In the genomic region with DNA sequence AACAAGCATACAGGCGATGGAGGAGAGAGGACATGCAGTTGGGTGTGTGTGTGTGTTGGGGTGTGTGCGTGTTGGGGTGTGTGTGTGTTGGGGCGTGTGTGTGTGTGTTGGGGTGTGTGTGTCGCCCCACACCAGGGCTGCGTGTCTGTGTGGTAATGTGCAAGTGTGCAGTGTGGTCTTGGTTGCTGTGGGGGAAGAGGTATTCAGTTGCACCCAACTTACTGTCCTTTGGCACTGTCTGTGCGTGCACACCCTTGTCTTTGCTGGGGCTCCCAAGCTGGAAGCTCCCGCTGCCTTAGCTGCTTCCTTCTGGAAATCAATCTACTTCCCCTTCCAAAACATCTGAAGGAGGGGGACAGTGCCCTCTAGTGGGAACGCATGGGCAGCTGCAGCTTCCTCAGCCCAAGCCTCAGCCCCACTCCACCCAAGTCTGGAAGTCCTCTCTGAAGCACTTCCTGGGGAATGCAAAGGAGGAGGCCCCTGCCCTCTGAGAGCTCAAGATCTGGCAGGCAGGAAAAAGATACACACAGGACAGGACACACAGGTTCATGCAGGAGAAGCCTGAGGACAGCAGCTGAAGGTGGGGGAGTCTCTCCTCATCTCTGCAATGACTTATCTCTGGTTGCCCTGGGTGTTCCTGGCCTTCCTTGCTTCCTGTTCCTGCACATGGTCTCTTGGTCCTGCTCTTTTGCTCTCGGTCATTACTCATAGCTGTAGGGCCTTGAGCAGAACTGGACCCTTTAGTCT, we compare ENCODE assay signal across 8 cellular contexts. TPM values are rescaled to one million over a fixed set of nuclear protein-coding genes. Genes with fewer than 3 reads are reported as not detected.
DNase-seq lines count a peak whose midpoint lies in the region; ATAC-seq, FAIRE-seq and TF ChIP-seq lines count a peak whose summit lies in the region.

No MANE protein-coding gene starts in this region.

- peak; percentile 96 for TF ChIP-seq CTCF in D721Med (IDR thresholded peaks at IDR 0.05; ENCODE audit: insufficient read depth, missing control alignments)
- peak; percentile 96 for TF ChIP-seq CTCF in Panc1 (IDR thresholded peaks at IDR 0.05)
- peak; percentile 98 for TF ChIP-seq CTCF in foreskin fibroblast (IDR thresholded peaks at IDR 0.05; ENCODE audit: low read depth, low read length)
- TF ChIP-seq CTCF in tibial artery (IDR thresholded peaks at IDR 0.05) = peak; percentile 85 to 86

- H3K9me3 ChIP-seq in Panc1 (ENCODE audit: control insufficient read depth, insufficient read depth, low read depth, low read length) = no peaks in the 10 kb centered on the region
- H3K9me3 ChIP-seq in tibial artery = no peaks in the 10 kb centered on the region

- no TSS peak for BruUV-seq in Panc1 (replicated peaks; lab: Mats Ljungman, UMichigan)

- CTCF ChIA-PET in Panc1 (lab: Charles Lee) = interaction anchor here (0.5 to 3.3 kb wide), 15 partner anchors 12 to 737 kb away, joined by 3 to 30 read pairs (median 4); a partner anchor contains a TSS

- DNase-seq in D721Med (ENCODE audit: insufficient read length, low spot score) (no peak), KBM-7 (peak; percentile 88), Panc1 (ENCODE audit: low read depth, low spot score) (no peak), activated T-helper 1 cell treated with Interleukin-2 at 50 U/mL for 16 hours (ENCODE audit: low read depth) (peak; percentile 23), foreskin fibroblast (peak; percentile 77 to 94), occipital lobe (lab: John Stamatoyannopoulos, UW) (peak; percentile 63), tibial artery (peak; percentile 69 to 85)

- H3K27me3 ChIP-seq in Panc1 (ENCODE audit: control insufficient read depth, insufficient read depth, low read length) = no peaks in the 10 kb centered on the region
- H3K27me3 ChIP-seq in tibial artery = no peaks in the 10 kb centered on the region

- no peak for FAIRE-seq in D721Med (lab: Jason Lieb, UNC)

- H3K4me3 ChIP-seq in Panc1 (ENCODE audit: low read depth in 2 of 2, low read length in 2 of 2) (no peak overlapping the region), foreskin fibroblast (ENCODE audit: low read depth in 1 of 2, low read length in 2 of 2) (no peak overlapping the region), tibial artery (no peak overlapping the region)

- H3K27ac ChIP-seq in Panc1 (ENCODE audit: low read length) (peak overlapping the region; percentile 18; the same call in 1 of the 2 replicates), tibial artery (no peak overlapping the region)

- intact Hi-C loops in Panc1 (cut with micrococcal nuclease; ENCODE audit: unreplicated experiment) = loop anchor here (1.0 kb wide), 1 partner anchor 103 kb away; no protein-coding TSS in a partner anchor
- intact Hi-C loops in tibial artery (cut with DNase I; ENCODE audit: low total_unique reads) = loop anchor here (1.0 to 5.0 kb wide), 2 partner anchors 31 to 247 kb away; no protein-coding TSS in a partner anchor

- 0 out of 2 replicates have a peak, but pooled peaks cover 3% of the 10 kb centered on the region for H3K4me1 ChIP-seq in Panc1 (ENCODE audit: control insufficient read depth, insufficient read depth, low read length)
- peaks cover 0 to 19% (median 6%) of the 10 kb centered on the region in 4 donors for H3K4me1 ChIP-seq in tibial artery

- POLR2A ChIA-PET in Panc1 (lab: Charles Lee) = interaction anchor here (0.6 to 0.7 kb wide), 2 partner anchors 549 to 665 kb away, joined by 4 to 7 read pairs; no protein-coding TSS in a partner anchor

- ATAC-seq in Panc1 = peak; percentile 83
- no peak for ATAC-seq in GM18502 (IDR thresholded peaks at IDR 0.05; ENCODE audit: poor library complexity, unreplicated experiment)

- in situ Hi-C loops in KBM-7 (cut with MboI; ENCODE audit: low pct_unique_long_range_greater_than_20kb, low sequenced_read_pairs) = no loop called here
- in situ Hi-C loops in Panc1 (cut with HindIII; ENCODE audit: low pct_unique_long_range_greater_than_20kb, low sequenced_read_pairs) = no loop called here

- H3K36me3 ChIP-seq in Panc1 (ENCODE audit: control insufficient read depth, insufficient read depth, low read length) (no peaks in the 10 kb centered on the region), tibial artery (no peaks in the 10 kb centered on the region)

RNA-seq across cellular contexts. Expression of a gene that starts 13.1 kb away (rescaled TPM):
- total RNA-seq in Panc1 (2021; ENCODE audit: unreplicated experiment) (13.5 TPM), occipital lobe (16.2 TPM)
- 14.4 TPM for polyA plus RNA-seq in Panc1 (2012; ENCODE audit: insufficient read length)

RNA-seq across cellular contexts. Expression of a gene that starts 14.7 kb away (rescaled TPM):
- total RNA-seq in Panc1 (2021; ENCODE audit: unreplicated experiment) = 84.9 TPM
- 87.5 TPM for polyA plus RNA-seq in Panc1 (2012; ENCODE audit: insufficient read length)
- 49.3 TPM for total RNA-seq in occipital lobe

RNA-seq across cellular contexts. Expression of a gene that starts 33.3 kb away (rescaled TPM):
- 0.28 TPM for total RNA-seq in Panc1 (2021; ENCODE audit: unreplicated experiment)
- not detected for polyA plus RNA-seq in Panc1 (2012; ENCODE audit: insufficient read length)
- total RNA-seq in occipital lobe = 14.2 TPM

RNA-seq across cellular contexts. Expression of a gene that starts 41.5 kb away (rescaled TPM):
- total RNA-seq in Panc1 (2021; ENCODE audit: unreplicated experiment) (74.5 TPM), occipital lobe (11.1 TPM)
- polyA plus RNA-seq in Panc1 (2012; ENCODE audit: insufficient read length) = 81.3 TPM

RNA-seq across cellular contexts. Expression of a gene that starts 45.2 kb away (rescaled TPM):
- 147 TPM for total RNA-seq in Panc1 (2021; ENCODE audit: unreplicated experiment)
- polyA plus RNA-seq in Panc1 (2012; ENCODE audit: insufficient read length) = 63.2 TPM
- total RNA-seq in occipital lobe = 22.0 TPM

Comparison
In these comparisons a context has a peak if more than half of its experiments do, and no peak if none do; other contexts are left out.
1. DNase-seq: peak in KBM-7 (single experiment), activated T-helper 1 cell treated with Interleukin-2 at 50 U/mL for 16 hours (single experiment), foreskin fibroblast (2 of 2), occipital lobe (single experiment) and tibial artery (2 of 2); none in D721Med (single experiment) and Panc1 (single experiment).
2. RNA of a gene that starts 33.3 kb away (total RNA-seq): 14.2 TPM in occipital lobe (single experiment); 0.28 TPM in Panc1 (single experiment); every median in the first group is over 10 times any median in the second.
3. Peak in every context shown above with its lines, with median percentiles within 50 percentile points of each other: CTCF ChIP-seq.